ENCODE assay signal across 1 cellular context in the genomic region with DNA sequence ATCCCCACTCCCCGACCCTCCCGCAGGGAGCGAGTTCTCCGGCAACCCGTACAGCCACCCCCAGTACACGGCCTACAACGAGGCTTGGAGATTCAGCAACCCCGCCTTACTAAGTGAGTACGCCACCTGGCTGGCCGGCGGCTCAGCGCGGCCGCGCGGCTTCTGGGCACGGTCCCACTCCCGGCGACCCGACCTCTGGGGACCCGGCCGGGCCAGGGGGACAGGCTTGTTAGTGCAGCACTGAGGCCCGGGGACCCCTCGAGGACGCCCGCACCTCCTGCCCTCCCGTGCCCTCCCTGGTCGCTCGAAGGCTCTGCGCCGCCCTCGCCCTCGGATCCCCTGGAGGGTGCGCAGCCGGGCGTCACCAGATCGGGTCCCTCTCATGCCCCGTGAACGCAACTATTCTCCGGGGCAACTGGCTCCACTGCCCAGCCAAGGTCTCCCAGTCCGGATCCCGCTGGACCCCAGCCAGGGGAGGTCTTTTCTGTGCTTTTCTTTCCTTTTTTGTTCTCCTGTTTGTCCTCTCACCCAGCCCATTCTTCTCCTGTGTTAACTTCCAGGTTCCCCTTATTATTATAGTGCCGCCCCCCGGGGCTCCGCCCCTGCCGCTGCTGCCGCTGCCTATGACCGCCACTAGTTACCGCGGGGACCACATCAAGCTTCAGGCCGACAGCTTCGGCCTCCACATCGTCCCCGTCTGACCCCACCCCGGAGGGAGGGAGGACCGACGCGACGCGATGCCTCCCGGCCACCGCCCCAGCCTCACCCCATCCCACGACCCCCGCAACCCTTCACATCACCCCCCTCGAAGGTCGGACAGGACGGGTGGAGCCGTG.
TF ChIP-seq lines count a peak whose summit lies in the region.

No MANE protein-coding gene starts in this region.

TF ChIP-seq in HepG2, 621 proteins besides CTCF, POLR2A, EP300 and RAD21 (continued from another document and continues in another):
- TF ChIP-seq TMF1 (CRISPR knock-in tag; IDR thresholded peaks at IDR 0.05; ENCODE audit: low read depth) (no peak), ZNF124 (CRISPR knock-in tag; IDR thresholded peaks at IDR 0.05) (no peak), MAX (IDR thresholded peaks at IDR 0.05) (peak; percentile 32; the same call in 1 of the 2 replicates), BCL6 (CRISPR knock-in tag; IDR thresholded peaks at IDR 0.05) (peak; percentile 6; the same call in 1 of the 2 replicates), THYN1 (CRISPR knock-in tag; IDR thresholded peaks at IDR 0.05; ENCODE audit: borderline replicate concordance, low read depth) (no peak), PHF20 (CRISPR knock-in tag; IDR thresholded peaks at IDR 0.05) (0 out of 2 replicates have a peak, but pooled peaks have one; percentile 13), HNRNPLL (IDR thresholded peaks at IDR 0.05; ENCODE audit: low read depth, low read length, poor library complexity, severe bottlenecking) (peak; percentile 73), SIN3B (IDR thresholded peaks at IDR 0.05; ENCODE audit: low read length) (no peak), MTA1 (CRISPR knock-in tag; IDR thresholded peaks at IDR 0.05; ENCODE audit: borderline replicate concordance) (peak; percentile 5; the same call in 1 of the 2 replicates), CREM (IDR thresholded peaks at IDR 0.05) (no peak), CREM (CRISPR knock-in tag; IDR thresholded peaks at IDR 0.05) (no peak), XRCC5 (optimal IDR thresholded peaks at IDR 0.05; ENCODE audit: low read length) (peak; percentile 21), ZNF441 (CRISPR knock-in tag; IDR thresholded peaks at IDR 0.05; ENCODE audit: borderline replicate concordance) (no peak), ZNF3 (CRISPR knock-in tag; IDR thresholded peaks at IDR 0.05) (no peak), ZBTB8A (CRISPR knock-in tag; IDR thresholded peaks at IDR 0.05; ENCODE audit: borderline replicate concordance, low read depth) (no peak), ZNF570 (CRISPR knock-in tag; IDR thresholded peaks at IDR 0.05; ENCODE audit: borderline replicate concordance) (no peak), ZNF619 (CRISPR knock-in tag; IDR thresholded peaks at IDR 0.05) (no peak), ZNF574 (CRISPR knock-in tag; IDR thresholded peaks at IDR 0.05) (peak; percentile 98), EED (CRISPR knock-in tag; IDR thresholded peaks at IDR 0.05) (0 out of 2 replicates have a peak, but pooled peaks have one; percentile 23), ZBTB14 (CRISPR knock-in tag; IDR thresholded peaks at IDR 0.05) (no peak), SAP130 (CRISPR knock-in tag; IDR thresholded peaks at IDR 0.05; ENCODE audit: low read depth) (0 out of 2 replicates have a peak, but pooled peaks have one; percentile 1), EEA1 (CRISPR knock-in tag; IDR thresholded peaks at IDR 0.05; ENCODE audit: borderline replicate concordance) (0 out of 2 replicates have a peak, but pooled peaks have one; percentile 43), TGIF2 (CRISPR knock-in tag; IDR thresholded peaks at IDR 0.05) (no peak), PCBP1 (IDR thresholded peaks at IDR 0.05; ENCODE audit: borderline replicate concordance, low read depth, low read length) (no peak), MXD4 (CRISPR knock-in tag; IDR thresholded peaks at IDR 0.05) (no peak), EZH2 (conservative IDR thresholded peaks at IDR 0.05; ENCODE audit: low read depth, low read length) (peak; percentile 27; the same call in 1 of the 2 replicates), ZNF883 (CRISPR knock-in tag; IDR thresholded peaks at IDR 0.05; ENCODE audit: not compliant biosample characterization) (peak; percentile 33), ZNF766 (CRISPR knock-in tag; IDR thresholded peaks at IDR 0.05; ENCODE audit: borderline replicate concordance) (no peak), HHEX (CRISPR knock-in tag; IDR thresholded peaks at IDR 0.05) (no peak), HNF4G (IDR thresholded peaks at IDR 0.05; ENCODE audit: borderline replicate concordance, low read depth, low read length) (no peak), HNF4G (CRISPR knock-in tag; IDR thresholded peaks at IDR 0.05; ENCODE audit: borderline replicate concordance, low read depth) (no peak), ZNF501 (CRISPR knock-in tag; IDR thresholded peaks at IDR 0.05) (no peak), ZMAT5 (CRISPR knock-in tag; IDR thresholded peaks at IDR 0.05; ENCODE audit: borderline replicate concordance, low read depth) (no peak), CHCHD3 (CRISPR knock-in tag; IDR thresholded peaks at IDR 0.05) (no peak), ZNF430 (CRISPR knock-in tag; IDR thresholded peaks at IDR 0.05) (peak; percentile 25; the same call in 1 of the 2 replicates), SIX4 (CRISPR knock-in tag; IDR thresholded peaks at IDR 0.05) (no peak), GATAD2A (CRISPR knock-in tag; IDR thresholded peaks at IDR 0.05) (no peak), HOXA3 (CRISPR knock-in tag; IDR thresholded peaks at IDR 0.05) (peak; percentile 26; the same call in 1 of the 2 replicates), KDM5B (CRISPR knock-in tag; IDR thresholded peaks at IDR 0.05; ENCODE audit: borderline replicate concordance) (0 out of 2 replicates have a peak, but pooled peaks have one; percentile 47), ZFP36L2 (CRISPR knock-in tag; IDR thresholded peaks at IDR 0.05) (no peak), ZNF468 (CRISPR knock-in tag; IDR thresholded peaks at IDR 0.05) (no peak), ZNF776 (CRISPR knock-in tag; IDR thresholded peaks at IDR 0.05) (peak; percentile 3; the same call in 1 of the 2 replicates), ZNF563 (CRISPR knock-in tag; IDR thresholded peaks at IDR 0.05) (0 out of 2 replicates have a peak, but pooled peaks have one; percentile 24), KDM2A (CRISPR knock-in tag; IDR thresholded peaks at IDR 0.05; ENCODE audit: borderline replicate concordance, low read depth) (peak; percentile 36; the same call in 1 of the 2 replicates), ZBTB20 (CRISPR knock-in tag; IDR thresholded peaks at IDR 0.05; ENCODE audit: borderline replicate concordance, low read depth) (no peak), SAFB2 (CRISPR knock-in tag; IDR thresholded peaks at IDR 0.05; ENCODE audit: borderline replicate concordance, low read depth) (peak; percentile 44; the same call in 1 of the 2 replicates), STAT5B (CRISPR knock-in tag; IDR thresholded peaks at IDR 0.05) (no peak), ZNF17 (CRISPR knock-in tag; IDR thresholded peaks at IDR 0.05) (no peak), MXI1 (IDR thresholded peaks at IDR 0.05; ENCODE audit: borderline replicate concordance, low read depth, low read length) (no peak), MED13 (CRISPR knock-in tag; IDR thresholded peaks at IDR 0.05) (0 out of 2 replicates have a peak, but pooled peaks have one; percentile 33), NONO (IDR thresholded peaks at IDR 0.05) (no peak), NONO (CRISPR knock-in tag; conservative IDR thresholded peaks at IDR 0.05) (no peak), REL (CRISPR knock-in tag; conservative IDR thresholded peaks at IDR 0.05) (no peak), MBD4 (IDR thresholded peaks at IDR 0.05; ENCODE audit: borderline replicate concordance, low read length) (no peak), HDAC1 (CRISPR knock-in tag; IDR thresholded peaks at IDR 0.05) (0 out of 2 replicates have a peak, but pooled peaks have one; percentile 20)
- TF ChIP-seq, protein P1, sequence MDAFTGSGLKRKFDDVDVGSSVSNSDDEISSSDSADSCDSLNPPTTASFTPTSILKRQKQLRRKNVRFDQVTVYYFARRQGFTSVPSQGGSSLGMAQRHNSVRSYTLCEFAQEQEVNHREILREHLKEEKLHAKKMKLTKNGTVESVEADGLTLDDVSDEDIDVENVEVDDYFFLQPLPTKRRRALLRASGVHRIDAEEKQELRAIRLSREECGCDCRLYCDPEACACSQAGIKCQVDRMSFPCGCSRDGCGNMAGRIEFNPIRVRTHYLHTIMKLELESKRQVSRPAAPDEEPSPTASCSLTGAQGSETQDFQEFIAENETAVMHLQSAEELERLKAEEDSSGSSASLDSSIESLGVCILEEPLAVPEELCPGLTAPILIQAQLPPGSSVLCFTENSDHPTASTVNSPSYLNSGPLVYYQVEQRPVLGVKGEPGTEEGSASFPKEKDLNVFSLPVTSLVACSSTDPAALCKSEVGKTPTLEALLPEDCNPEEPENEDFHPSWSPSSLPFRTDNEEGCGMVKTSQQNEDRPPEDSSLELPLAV (CRISPR knock-in tag; conservative IDR thresholded peaks at IDR 0.05; ENCODE audit: low read depth): no peak
- TF ChIP-seq, protein P2, sequence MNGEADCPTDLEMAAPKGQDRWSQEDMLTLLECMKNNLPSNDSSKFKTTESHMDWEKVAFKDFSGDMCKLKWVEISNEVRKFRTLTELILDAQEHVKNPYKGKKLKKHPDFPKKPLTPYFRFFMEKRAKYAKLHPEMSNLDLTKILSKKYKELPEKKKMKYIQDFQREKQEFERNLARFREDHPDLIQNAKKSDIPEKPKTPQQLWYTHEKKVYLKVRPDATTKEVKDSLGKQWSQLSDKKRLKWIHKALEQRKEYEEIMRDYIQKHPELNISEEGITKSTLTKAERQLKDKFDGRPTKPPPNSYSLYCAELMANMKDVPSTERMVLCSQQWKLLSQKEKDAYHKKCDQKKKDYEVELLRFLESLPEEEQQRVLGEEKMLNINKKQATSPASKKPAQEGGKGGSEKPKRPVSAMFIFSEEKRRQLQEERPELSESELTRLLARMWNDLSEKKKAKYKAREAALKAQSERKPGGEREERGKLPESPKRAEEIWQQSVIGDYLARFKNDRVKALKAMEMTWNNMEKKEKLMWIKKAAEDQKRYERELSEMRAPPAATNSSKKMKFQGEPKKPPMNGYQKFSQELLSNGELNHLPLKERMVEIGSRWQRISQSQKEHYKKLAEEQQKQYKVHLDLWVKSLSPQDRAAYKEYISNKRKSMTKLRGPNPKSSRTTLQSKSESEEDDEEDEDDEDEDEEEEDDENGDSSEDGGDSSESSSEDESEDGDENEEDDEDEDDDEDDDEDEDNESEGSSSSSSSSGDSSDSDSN (CRISPR knock-in tag; IDR thresholded peaks at IDR 0.05): peak; percentile 65
- TF ChIP-seq, protein P3, sequence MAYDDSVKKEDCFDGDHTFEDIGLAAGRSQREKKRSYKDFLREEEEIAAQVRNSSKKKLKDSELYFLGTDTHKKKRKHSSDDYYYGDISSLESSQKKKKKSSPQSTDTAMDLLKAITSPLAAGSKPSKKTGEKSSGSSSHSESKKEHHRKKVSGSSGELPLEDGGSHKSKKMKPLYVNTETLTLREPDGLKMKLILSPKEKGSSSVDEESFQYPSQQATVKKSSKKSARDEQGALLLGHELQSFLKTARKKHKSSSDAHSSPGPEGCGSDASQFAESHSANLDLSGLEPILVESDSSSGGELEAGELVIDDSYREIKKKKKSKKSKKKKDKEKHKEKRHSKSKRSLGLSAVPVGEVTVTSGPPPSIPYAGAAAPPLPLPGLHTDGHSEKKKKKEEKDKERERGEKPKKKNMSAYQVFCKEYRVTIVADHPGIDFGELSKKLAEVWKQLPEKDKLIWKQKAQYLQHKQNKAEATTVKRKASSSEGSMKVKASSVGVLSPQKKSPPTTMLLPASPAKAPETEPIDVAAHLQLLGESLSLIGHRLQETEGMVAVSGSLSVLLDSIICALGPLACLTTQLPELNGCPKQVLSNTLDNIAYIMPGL (CRISPR knock-in tag; IDR thresholded peaks at IDR 0.05; ENCODE audit: borderline replicate concordance in 1 of 2, low read depth in 1 of 2): peak in 1 of 2 experiments; percentile 79; a peak in 2 of 4 replicates
- TF ChIP-seq, protein P4, sequence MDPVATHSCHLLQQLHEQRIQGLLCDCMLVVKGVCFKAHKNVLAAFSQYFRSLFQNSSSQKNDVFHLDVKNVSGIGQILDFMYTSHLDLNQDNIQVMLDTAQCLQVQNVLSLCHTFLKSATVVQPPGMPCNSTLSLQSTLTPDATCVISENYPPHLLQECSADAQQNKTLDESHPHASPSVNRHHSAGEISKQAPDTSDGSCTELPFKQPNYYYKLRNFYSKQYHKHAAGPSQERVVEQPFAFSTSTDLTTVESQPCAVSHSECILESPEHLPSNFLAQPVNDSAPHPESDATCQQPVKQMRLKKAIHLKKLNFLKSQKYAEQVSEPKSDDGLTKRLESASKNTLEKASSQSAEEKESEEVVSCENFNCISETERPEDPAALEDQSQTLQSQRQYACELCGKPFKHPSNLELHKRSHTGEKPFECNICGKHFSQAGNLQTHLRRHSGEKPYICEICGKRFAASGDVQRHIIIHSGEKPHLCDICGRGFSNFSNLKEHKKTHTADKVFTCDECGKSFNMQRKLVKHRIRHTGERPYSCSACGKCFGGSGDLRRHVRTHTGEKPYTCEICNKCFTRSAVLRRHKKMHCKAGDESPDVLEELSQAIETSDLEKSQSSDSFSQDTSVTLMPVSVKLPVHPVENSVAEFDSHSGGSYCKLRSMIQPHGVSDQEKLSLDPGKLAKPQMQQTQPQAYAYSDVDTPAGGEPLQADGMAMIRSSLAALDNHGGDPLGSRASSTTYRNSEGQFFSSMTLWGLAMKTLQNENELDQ (CRISPR knock-in tag; IDR thresholded peaks at IDR 0.05; ENCODE audit: borderline replicate concordance): no peak
